ENCODE assay signal across 14 cellular contexts in the genomic region with DNA sequence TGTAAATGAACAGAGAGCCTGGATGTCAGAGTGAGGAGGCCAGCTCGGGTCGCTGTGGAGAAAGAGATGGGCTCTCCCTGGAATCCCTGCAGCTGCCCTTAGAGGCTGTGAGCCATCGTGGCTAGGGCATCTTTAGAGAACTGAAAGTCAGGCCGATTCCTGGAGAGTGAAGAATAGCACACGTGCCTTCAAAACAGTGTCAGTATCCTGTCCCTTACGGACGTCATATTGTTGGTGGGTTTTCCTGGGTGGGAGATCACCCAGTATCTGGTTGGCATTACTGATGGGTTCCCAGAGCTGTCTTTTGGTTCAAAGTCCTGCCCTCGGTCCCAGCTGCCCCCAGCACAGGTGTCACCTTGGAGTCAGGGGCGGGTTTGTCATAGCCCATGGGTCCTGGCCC. TPM values are rescaled to one million over a fixed set of nuclear protein-coding genes. Genes with fewer than 3 reads are reported as not detected.
DNase-seq lines count a peak whose midpoint lies in the region; ATAC-seq and TF ChIP-seq lines count a peak whose summit lies in the region.
"Had no signal": no experiment of that assay in that cellular context is flagged by ENCODE, and none has a peak within 500 bp of the region (broad histone marks: within the 10 kb centered on the region; RNA-seq: fewer than 3 reads in every experiment).

No MANE protein-coding gene starts in this region.

- H3K27ac ChIP-seq in CD8-positive, alpha-beta memory T cell (ENCODE audit: low read depth, low read length): peak overlapping the region; percentile 39
- H3K27ac ChIP-seq in RWPE1: no peak overlapping the region
- H3K27ac ChIP-seq: ascending aorta, thyroid gland had no signal

- no peaks in the 10 kb centered on the region for H3K27me3 Mint-ChIP-seq in CD8-positive, alpha-beta memory T cell
- peaks cover 1% of the 10 kb centered on the region for H3K27me3 Mint-ChIP-seq in IgD-negative memory B cell
- no peaks in the 10 kb centered on the region for H3K27me3 Mint-ChIP-seq in dendritic cell treated with granulocyte-macrophage colony-stimulating factor and Interleukin-4, amounts not matched to agents 40 ng/mL and 50 ng/mL, for 4 days
- H3K27me3 Mint-ChIP-seq: naive thymus-derived CD8-positive, alpha-beta T cell had no signal

- no peaks in the 10 kb centered on the region for H3K9me3 ChIP-seq in CD8-positive, alpha-beta memory T cell (ENCODE audit: low read length)
- H3K9me3 ChIP-seq: ascending aorta, thyroid gland had no signal

- peaks cover 5 to 73% (median 22%) of the 10 kb centered on the region in 3 donors for H3K36me3 Mint-ChIP-seq in CD8-positive, alpha-beta memory T cell
- peaks cover 5% of the 10 kb centered on the region for H3K36me3 Mint-ChIP-seq in IgD-negative memory B cell
- H3K36me3 Mint-ChIP-seq in dendritic cell treated with granulocyte-macrophage colony-stimulating factor and Interleukin-4, amounts not matched to agents 40 ng/mL and 50 ng/mL, for 4 days (ENCODE audit: low read depth): peaks cover 78% of the 10 kb centered on the region

- CTCF ChIA-PET in CD8-positive, alpha-beta memory T cell (lab: Charles Lee): interaction anchor here (1.3 to 4.3 kb wide), 5 partner anchors 9 to 37 kb away, joined by 6 to 37 read pairs (median 10); no protein-coding TSS in a partner anchor
- CTCF ChIA-PET in RWPE1 (lab: Yijun Ruan, JAX): no interaction called here

- H3K4me1 Mint-ChIP-seq in CD8-positive, alpha-beta memory T cell: peaks cover 25 to 39% (median 35%) of the 10 kb centered on the region in 3 donors
- peaks cover 28 to 60% (median 57%) of the 10 kb centered on the region in 3 donors for H3K4me1 Mint-ChIP-seq in IgD-negative memory B cell
- peaks cover 42% of the 10 kb centered on the region for H3K4me1 Mint-ChIP-seq in dendritic cell treated with granulocyte-macrophage colony-stimulating factor and Interleukin-4, amounts not matched to agents 40 ng/mL and 50 ng/mL, for 4 days (ENCODE audit: low read depth)

- peak overlapping the region in 2 of 8 donors; percentile 86 to 94 for H3K27ac Mint-ChIP-seq in CD8-positive, alpha-beta memory T cell
- H3K27ac Mint-ChIP-seq in IgD-negative memory B cell: no peak overlapping the region
- H3K27ac Mint-ChIP-seq in dendritic cell treated with granulocyte-macrophage colony-stimulating factor and Interleukin-4, amounts not matched to agents 40 ng/mL and 50 ng/mL, for 4 days: peak overlapping the region; percentile 70

- peaks cover 29% of the 10 kb centered on the region for H3K36me3 ChIP-seq in CD8-positive, alpha-beta memory T cell (ENCODE audit: insufficient read depth, low read length)
- H3K36me3 ChIP-seq: ascending aorta, thyroid gland had no signal

- intact Hi-C loops in dendritic cell treated with granulocyte-macrophage colony-stimulating factor and Interleukin-4, amounts not matched to agents 40 ng/mL and 50 ng/mL, for 4 days (cut with micrococcal nuclease): loop anchor here (5.0 kb wide), 1 partner anchor 38 kb away; no protein-coding TSS in a partner anchor

- POLR2A ChIA-PET in CD8-positive, alpha-beta memory T cell (lab: Charles Lee): interaction anchor here (1.3 to 3.0 kb wide), 3 partner anchors 11 to 20 kb away, joined by 3 to 28 read pairs (median 10); no protein-coding TSS in a partner anchor
- POLR2A ChIA-PET in RWPE1 (lab: Yijun Ruan, JAX; ENCODE audit: low non-redundant PET): no interaction called here

- H3K9me3 Mint-ChIP-seq in CD8-positive, alpha-beta memory T cell: no peaks in the 10 kb centered on the region
- no peaks in the 10 kb centered on the region for H3K9me3 Mint-ChIP-seq in IgD-negative memory B cell
- no peaks in the 10 kb centered on the region for H3K9me3 Mint-ChIP-seq in dendritic cell treated with granulocyte-macrophage colony-stimulating factor and Interleukin-4, amounts not matched to agents 40 ng/mL and 50 ng/mL, for 4 days
- H3K9me3 Mint-ChIP-seq: naive thymus-derived CD8-positive, alpha-beta T cell had no signal

- TF ChIP-seq CTCF in RWPE1 (conservative IDR thresholded peaks at IDR 0.05; ENCODE audit: low read depth): no peak

- H3K4me3 ChIP-seq in CD8-positive, alpha-beta memory T cell (ENCODE audit: low read length): peak overlapping the region; percentile 12
- H3K4me3 ChIP-seq: ascending aorta, thyroid gland had no signal

- peak; percentile 27 for ATAC-seq in GM19023 (IDR thresholded peaks at IDR 0.05; ENCODE audit: unreplicated experiment)
- ATAC-seq: sciatic nerve had no signal

- peaks cover 95% of the 10 kb centered on the region for H3K4me1 ChIP-seq in CD8-positive, alpha-beta memory T cell (ENCODE audit: insufficient read depth, low read length)
- H3K4me1 ChIP-seq: ascending aorta had no signal

- no peaks in the 10 kb centered on the region for H3K27me3 ChIP-seq in CD8-positive, alpha-beta memory T cell (ENCODE audit: insufficient read depth, low read length, poor library complexity, severe bottlenecking)
- H3K27me3 ChIP-seq: ascending aorta, thyroid gland had no signal

- H3K4me3 Mint-ChIP-seq in CD8-positive, alpha-beta memory T cell: peak overlapping the region in 1 of 7 donors; percentile 35
- H3K4me3 Mint-ChIP-seq in IgD-negative memory B cell: peak overlapping the region in 3 of 4 donors; percentile 54 to 91 (median 86)
- H3K4me3 Mint-ChIP-seq in dendritic cell treated with granulocyte-macrophage colony-stimulating factor and Interleukin-4, amounts not matched to agents 40 ng/mL and 50 ng/mL, for 4 days: no peak overlapping the region

- no peak for DNase-seq in CD8-positive, alpha-beta memory T cell
- DNase-seq in RWPE1 (ENCODE audit: low spot score) (no peak), NCI-H128 (lab: John Stamatoyannopoulos, UW; ENCODE audit: unreplicated experiment) (no peak), GM19238 (ENCODE audit: insufficient read length, low spot score) (no peak), T-helper 2 cell (no peak)
- DNase-seq: glutamatergic neuron, T-helper 9 cell, thyroid gland had no signal

RNA-seq across cellular contexts. Expression of gene IKZF1, which starts 25.3 kb away (rescaled TPM):
- total RNA-seq in CD8-positive, alpha-beta memory T cell: 100 to 1,000 TPM; 225 to 226 TPM
- 238 TPM for polyA plus RNA-seq in CD8-positive, alpha-beta memory T cell
- polyA plus RNA-seq in IgD-negative memory B cell: 213 TPM
